In genomic region chr10:88938938-88939337, GRCh38 we compare ENCODE assay signal across 22 cellular contexts.
"Had no signal": no experiment of that assay in that cellular context is flagged by ENCODE, and none has a peak within 500 bp of the region (broad histone marks: within the 10 kb centered on the region; RNA-seq: fewer than 3 reads in every experiment).

No MANE protein-coding gene starts in this region.

- H3K4me3 Mint-ChIP-seq: immature natural killer cell; natural killer cell; stimulated activated effector memory CD8-positive, alpha-beta T cell treated with anti-CD3 and anti-CD28 coated beads, Interleukin-12 subunit alpha, Interleukin-12 subunit beta, amount 100 ng/mL, for 72 hours had no signal

- H3K9me3 Mint-ChIP-seq: immature natural killer cell; natural killer cell; stimulated activated effector memory CD8-positive, alpha-beta T cell treated with anti-CD3 and anti-CD28 coated beads, Interleukin-12 subunit alpha, Interleukin-12 subunit beta, amount 100 ng/mL, for 72 hours had no signal

- H3K27ac Mint-ChIP-seq: immature natural killer cell; stimulated activated effector memory CD8-positive, alpha-beta T cell treated with anti-CD3 and anti-CD28 coated beads, Interleukin-12 subunit alpha, Interleukin-12 subunit beta, amount 100 ng/mL, for 72 hours had no signal

- DNase-seq: dermis blood vessel endothelial cell; effector memory CD4-positive, alpha-beta T cell; esophagus squamous epithelium; foreskin melanocyte; hypothalamus; immature natural killer cell; islet precursor cell; kidney glomerular epithelial cell; left colon; left ventricle myocardium superior; lower lobe of right lung; natural killer cell; pancreas; right lobe of liver; stimulated activated CD4-positive, alpha-beta T cell treated with anti-CD3 and anti-CD28 coated beads, Interleukin-2, amount 100 ng/mL, for 24 hours; stimulated activated CD4-positive, alpha-beta T cell treated with anti-CD3 and anti-CD28 coated beads, Interleukin-4, amount 100 ng/mL, for 24 hours; stimulated activated naive CD4-positive, alpha-beta T cell treated with Interleukin-2 at 50 U/mL for 16 hours; stomach; substantia nigra; testis; trophoblast cell had no signal

- H3K36me3 Mint-ChIP-seq: natural killer cell had no signal

- ATAC-seq: left colon; left ventricle myocardium superior; lower lobe of right lung; natural killer cell; pancreas; right lobe of liver; stimulated activated effector memory CD8-positive, alpha-beta T cell treated with anti-CD3 and anti-CD28 coated beads, Interleukin-12 subunit alpha, Interleukin-12 subunit beta, amount 100 ng/mL, for 72 hours had no signal

- H3K36me3 ChIP-seq: pancreas had no signal

- H3K27me3 ChIP-seq: esophagus squamous epithelium, pancreas, right lobe of liver, stomach, testis had no signal

- H3K4me3 ChIP-seq: esophagus squamous epithelium, lower lobe of right lung, pancreas, right lobe of liver, stomach, testis had no signal

- H3K9me3 ChIP-seq: esophagus squamous epithelium, lower lobe of right lung, pancreas, right lobe of liver, stomach, testis had no signal

- H3K27ac ChIP-seq: lower lobe of right lung, pancreas, right lobe of liver, testis had no signal
